8 cellular contexts compared by ENCODE assay signal in genomic region chr11:10934293-10934850, GRCh38.
A peak's percentile ranks its signal among the peaks of the same experiment; 100 is the strongest.
DNase-seq lines count a peak whose midpoint lies in the region; ATAC-seq, FAIRE-seq and TF ChIP-seq lines count a peak whose summit lies in the region.

No MANE protein-coding gene starts in this region.

- H3K27ac Mint-ChIP-seq in immature natural killer cell, result no peak overlapping the region

- H3K4me1 ChIP-seq in tibial nerve, result peaks cover 0 to 23% (median 0%) of the 10 kb centered on the region in 4 donors

- no peaks in the 10 kb centered on the region for H3K27me3 ChIP-seq in tibial nerve

- ATAC-seq in activated T-cell treated with anti-CD3 and anti-CD28 coated beads, Interleukin-2, amount 50 U/mL, for 4 hours, result no peak

- peaks cover 24% of the 10 kb centered on the region for H3K27me3 Mint-ChIP-seq in activated T-cell treated with anti-CD3 and anti-CD28 coated beads, Interleukin-2, amount 50 U/mL, for 4 hours (ENCODE audit: low read depth)
- H3K27me3 Mint-ChIP-seq in immature natural killer cell (ENCODE audit: low read depth in 3 of 3), result peaks cover 14 to 26% (median 19%) of the 10 kb centered on the region in 3 donors

- peaks cover 18% of the 10 kb centered on the region for H3K4me1 Mint-ChIP-seq in activated T-cell treated with anti-CD3 and anti-CD28 coated beads, Interleukin-2, amount 50 U/mL, for 4 hours (ENCODE audit: low read depth)
- H3K4me1 Mint-ChIP-seq in immature natural killer cell, result peaks cover 20 to 23% of the 10 kb centered on the region in 2 donors

- no peaks in the 10 kb centered on the region for H3K9me3 ChIP-seq in tibial nerve

- H3K4me3 Mint-ChIP-seq in activated T-cell treated with anti-CD3 and anti-CD28 coated beads, Interleukin-2, amount 50 U/mL, for 4 hours, result peak overlapping the region; percentile 86
- H3K4me3 Mint-ChIP-seq in immature natural killer cell, result peak overlapping the region; percentile 65 to 87 (median 85)

- no peak for TF ChIP-seq CTCF in tibial nerve (IDR thresholded peaks at IDR 0.05)

- H3K27ac ChIP-seq in tibial nerve, result peak overlapping the region in 3 of 4 donors; percentile 60 to 88 (median 71)

- no peaks in the 10 kb centered on the region for H3K9me3 Mint-ChIP-seq in activated T-cell treated with anti-CD3 and anti-CD28 coated beads, Interleukin-2, amount 50 U/mL, for 4 hours
- no peaks in the 10 kb centered on the region for H3K9me3 Mint-ChIP-seq in immature natural killer cell

- DNase-seq in stimulated activated CD4-positive, alpha-beta T cell treated with anti-CD3 and anti-CD28 coated beads, Interleukin-2, amount 100 ng/mL, for 24 hours, result peak; percentile 7 to 27
- no peak for DNase-seq in stimulated activated CD4-positive, alpha-beta T cell treated with anti-CD3 and anti-CD28 coated beads, Interleukin-1b, Interleukin-23, amount 100 ng/mL, for 48 hours
- DNase-seq in activated T-cell treated with anti-CD3 and anti-CD28 coated beads, Interleukin-2, amount 50 U/mL, for 4 hours, result no peak
- DNase-seq in immature natural killer cell, result no peak
- DNase-seq in tibial nerve (ENCODE audit: low spot score in 2 of 2), result no peak
- no peak for DNase-seq in NCI-H1694 treated with DMSO at 0.1 percent for 48 hours (lab: John Stamatoyannopoulos, UW)
- no peak for DNase-seq in NCI-H2081 treated with DMSO at 0.1 percent for 48 hours (lab: John Stamatoyannopoulos, UW)
- no peak for DNase-seq in frontal cortex (ENCODE audit: low spot score in 2 of 2)

- 12 to 15% methylated on average over 9 of the region's 9 CpGs for WGBS in tibial nerve, 2 donors

- FAIRE-seq in frontal cortex (lab: Jason Lieb, UNC), result no peak

- peak overlapping the region; percentile 3 to 53 (median 24) for H3K4me3 ChIP-seq in tibial nerve

- H3K36me3 ChIP-seq in tibial nerve, result no peaks in the 10 kb centered on the region

- no peak for TF ChIP-seq EP300 in tibial nerve (IDR thresholded peaks at IDR 0.05)

- TF ChIP-seq POLR2A in tibial nerve (IDR thresholded peaks at IDR 0.05), result no peak

- H3K36me3 Mint-ChIP-seq in activated T-cell treated with anti-CD3 and anti-CD28 coated beads, Interleukin-2, amount 50 U/mL, for 4 hours (ENCODE audit: insufficient read depth), result no peaks in the 10 kb centered on the region
- no peaks in the 10 kb centered on the region for H3K36me3 Mint-ChIP-seq in immature natural killer cell

Comparison
In these comparisons a context has a peak if more than half of its experiments do, and no peak if none do; other contexts are left out.
1. DNase-seq: peak in stimulated activated CD4-positive, alpha-beta T cell treated with anti-CD3 and anti-CD28 coated beads, Interleukin-2, amount 100 ng/mL, for 24 hours (2 of 2); none in stimulated activated CD4-positive, alpha-beta T cell treated with anti-CD3 and anti-CD28 coated beads, Interleukin-1b, Interleukin-23, amount 100 ng/mL, for 48 hours (single experiment), activated T-cell treated with anti-CD3 and anti-CD28 coated beads, Interleukin-2, amount 50 U/mL, for 4 hours (single experiment), immature natural killer cell (0 of 3), tibial nerve (0 of 2), NCI-H1694 treated with DMSO at 0.1 percent for 48 hours (single experiment), NCI-H2081 treated with DMSO at 0.1 percent for 48 hours (single experiment) and frontal cortex (0 of 2).